ENCODE assay signal across 16 cellular contexts in the genomic region with DNA sequence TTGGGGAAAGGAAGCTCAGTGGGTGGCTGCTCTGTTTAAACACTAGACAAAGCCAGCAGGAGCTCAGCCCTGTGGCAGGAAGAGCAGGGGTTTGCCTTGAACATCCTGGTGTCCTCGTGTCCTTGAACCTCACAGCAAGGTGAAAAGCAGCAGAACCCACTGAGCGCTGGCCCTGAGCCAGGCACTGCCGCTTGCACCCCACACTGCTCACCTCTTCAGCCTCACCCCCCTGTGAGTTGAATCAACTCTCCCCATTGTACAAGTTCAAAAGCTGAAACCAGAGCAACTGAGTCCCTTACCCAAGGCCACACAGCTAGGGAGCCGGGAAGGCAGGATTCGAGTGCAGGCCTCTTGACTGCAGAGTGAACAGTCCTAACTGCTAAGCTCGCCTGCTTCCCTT. TPM values are rescaled to one million over a fixed set of nuclear protein-coding genes. Genes with fewer than 3 reads are reported as not detected.
DNase-seq lines count a peak whose midpoint lies in the region; ATAC-seq and TF ChIP-seq lines count a peak whose summit lies in the region.
"Had no signal": no experiment of that assay in that cellular context is flagged by ENCODE, and none has a peak within 500 bp of the region (broad histone marks: within the 10 kb centered on the region; RNA-seq: fewer than 3 reads in every experiment).

No MANE protein-coding gene starts in this region.

- DNase-seq in WERI-Rb-1 = no peak
- peak in 6 of 10 donors; percentile 5 to 54 (median 34) for DNase-seq in naive thymus-derived CD8-positive, alpha-beta T cell
- DNase-seq in iPS-NIHi7 (ENCODE audit: extremely low spot score) = no peak
- no peak for DNase-seq in stimulated activated CD4-positive, alpha-beta T cell treated with anti-CD3 and anti-CD28 coated beads, Interleukin-4, amount 100 ng/mL, for 1 hour
- DNase-seq: CD4-positive, alpha-beta T cell; NCI-H1048; NCI-H1694; NCI-H2227 treated with DMSO at 0.1 percent for 48 hours; NCI-H510A treated with DMSO at 0.1 percent for 48 hours; NCI-H748 treated with DMSO at 0.1 percent for 48 hours; SIG-M5 had no signal

- H3K9me3 Mint-ChIP-seq in naive thymus-derived CD8-positive, alpha-beta T cell = no peaks in the 10 kb centered on the region
- H3K9me3 Mint-ChIP-seq: CD4-positive, alpha-beta T cell had no signal

- ATAC-seq in naive thymus-derived CD8-positive, alpha-beta T cell = peak in 1 of 2 donors; percentile 87
- ATAC-seq in HG03439 (IDR thresholded peaks at IDR 0.05; ENCODE audit: unreplicated experiment) = no peak

- H3K9me3 ChIP-seq in HEK293 (ENCODE audit: control insufficient read depth, insufficient read depth, low read depth, low read length) (no peaks in the 10 kb centered on the region), WERI-Rb-1 (ENCODE audit: severe bottlenecking) (no peaks in the 10 kb centered on the region)
- H3K9me3 ChIP-seq: BLaER1 had no signal

- H3K27ac Mint-ChIP-seq in naive thymus-derived CD8-positive, alpha-beta T cell = peak overlapping the region in 4 of 10 donors; percentile 47 to 83 (median 79)
- H3K27ac Mint-ChIP-seq: CD4-positive, alpha-beta T cell had no signal

- CTCF ChIA-PET in HEK293 (lab: Yijun Ruan, JAX) = interaction anchor here (0.6 to 1.2 kb wide), 3 partner anchors 31 to 36 kb away, joined by 3 to 4 read pairs (median 3); no protein-coding TSS in a partner anchor

- H3K27ac ChIP-seq in C4-2B (peak overlapping the region; percentile 12), HEK293 (ENCODE audit: extremely low read depth, low read depth, low read length) (no peak overlapping the region), WERI-Rb-1 (peak overlapping the region; percentile 92)
- H3K27ac ChIP-seq: BLaER1, SK-N-MC had no signal

- H3K4me1 Mint-ChIP-seq in naive thymus-derived CD8-positive, alpha-beta T cell = peaks cover 8 to 29% (median 14%) of the 10 kb centered on the region in 4 donors

- H3K27me3 Mint-ChIP-seq in naive thymus-derived CD8-positive, alpha-beta T cell = no peaks in the 10 kb centered on the region
- H3K27me3 Mint-ChIP-seq: CD4-positive, alpha-beta T cell had no signal

- H3K4me1 ChIP-seq in HEK293 (ENCODE audit: control insufficient read depth, insufficient read depth, low read length) = no peaks in the 10 kb centered on the region
- H3K4me1 ChIP-seq: BLaER1 had no signal

- POLR2A ChIA-PET in HEK293 (lab: Yijun Ruan, JAX) = no interaction called here
- POLR2A ChIA-PET in naive thymus-derived CD8-positive, alpha-beta T cell (lab: Charles Lee) = no interaction called here

- H3K36me3 ChIP-seq in HEK293 (ENCODE audit: control insufficient read depth in 2 of 2, insufficient read depth in 1 of 2, low read length in 2 of 2) = peaks cover 0 to 2% of the 10 kb centered on the region in 2 experiments; a peak in 1 of 3 replicates
- H3K36me3 ChIP-seq in WERI-Rb-1 = peaks cover 74% of the 10 kb centered on the region

- peak overlapping the region in 5 of 10 donors; percentile 34 to 52 (median 50) for H3K4me3 Mint-ChIP-seq in naive thymus-derived CD8-positive, alpha-beta T cell
- H3K4me3 Mint-ChIP-seq: CD4-positive, alpha-beta T cell had no signal

- H3K4me3 ChIP-seq in HEK293 (ENCODE audit: low read depth, low read length) (no peak overlapping the region), WERI-Rb-1 (ENCODE audit: low read depth, low read length) (no peak overlapping the region)
- H3K4me3 ChIP-seq: BLaER1, SK-N-MC had no signal

- peaks cover 0 to 17% (median 1%) of the 10 kb centered on the region in 3 donors for H3K36me3 Mint-ChIP-seq in naive thymus-derived CD8-positive, alpha-beta T cell

- no peak for TF ChIP-seq CTCF in C4-2B (conservative IDR thresholded peaks at IDR 0.05)
- no peak for TF ChIP-seq CTCF in HEK293 (tag by site-specific recombination; IDR thresholded peaks at IDR 0.05)
- no peak for TF ChIP-seq CTCF in WERI-Rb-1 (IDR thresholded peaks at IDR 0.05; ENCODE audit: low read depth, low read length)

- H3K27me3 ChIP-seq in WERI-Rb-1 (ENCODE audit: insufficient read depth, low read depth, severe bottlenecking) = no peaks in the 10 kb centered on the region
- H3K27me3 ChIP-seq: BLaER1 had no signal

TF ChIP-seq in HEK293, 187 proteins besides CTCF, POLR2A, EP300 and RAD21:
- TF ChIP-seq ZIC2 (tag by site-specific recombination; IDR thresholded peaks at IDR 0.05) = peak; percentile 46
- TF ChIP-seq ZNF157 (tag by site-specific recombination; IDR thresholded peaks at IDR 0.05) = no peak
- no peak for TF ChIP-seq ZNF571 (tag by site-specific recombination; IDR thresholded peaks at IDR 0.05)

RNA-seq across cellular contexts. Expression of gene SLC29A3, which starts 32.0 kb away (rescaled TPM):
- total RNA-seq in naive thymus-derived CD8-positive, alpha-beta T cell = 10 to 100 TPM in 1 of 2 experiments, 1 to 10 TPM in 1; 8.6 to 10.4 TPM
- polyA plus RNA-seq in naive thymus-derived CD8-positive, alpha-beta T cell = 1 to 10 TPM; 3.7 to 8.2 (median 4.6) TPM

RNA-seq across cellular contexts. Expression of gene CDH23, which starts 45.6 kb away (rescaled TPM):
- total RNA-seq in naive thymus-derived CD8-positive, alpha-beta T cell = 10 to 100 TPM in 1 of 2 experiments, 1 to 10 TPM in 1; 9.6 to 10.2 TPM
- polyA plus RNA-seq in naive thymus-derived CD8-positive, alpha-beta T cell = 1 to 10 TPM in 2 of 3 donors, under 1 TPM in 1; 0.82 to 3.8 (median 3.2) TPM

Comparison
In these comparisons a context has a peak if more than half of its experiments do, and no peak if none do; other contexts are left out.
1. DNase-seq: peak in naive thymus-derived CD8-positive, alpha-beta T cell (6 of 10); none in WERI-Rb-1 (single experiment), iPS-NIHi7 (single experiment) and stimulated activated CD4-positive, alpha-beta T cell treated with anti-CD3 and anti-CD28 coated beads, Interleukin-4, amount 100 ng/mL, for 1 hour (single experiment).